In genomic region chr1:232951605-232952004, GRCh38 we compare ENCODE assay signal across 9 cellular contexts. TPM values are rescaled to one million over a fixed set of nuclear protein-coding genes. Genes with fewer than 3 reads are reported as not detected.
DNase-seq lines count a peak whose midpoint lies in the region; ATAC-seq and TF ChIP-seq lines count a peak whose summit lies in the region.
"Had no signal": no experiment of that assay in that cellular context is flagged by ENCODE, and none has a peak within 500 bp of the region (broad histone marks: within the 10 kb centered on the region; RNA-seq: fewer than 3 reads in every experiment).

No MANE protein-coding gene starts in this region.

- peaks cover 47% of the 10 kb centered on the region for H3K4me1 Mint-ChIP-seq in activated CD4-positive, alpha-beta T cell treated with anti-CD3 and anti-CD28 coated beads, Interleukin-2, amount 10 ng/mL, durations not matched to agents 7 days and 5 days
- peaks cover 33% of the 10 kb centered on the region for H3K4me1 Mint-ChIP-seq in activated CD8-positive, alpha-beta T cell treated with anti-CD3 and anti-CD28 coated beads for 36 hours (ENCODE audit: low read depth)
- H3K4me1 Mint-ChIP-seq in stimulated activated naive CD8-positive, alpha-beta T cell treated with anti-CD3 and anti-CD28 coated beads, Interleukin-15, amount 100 ng/mL, for 72 hours, result peaks cover 43% of the 10 kb centered on the region

- peaks cover 3% of the 10 kb centered on the region for H3K27me3 ChIP-seq in iPS-18a (ENCODE audit: control insufficient read depth, insufficient read depth, low read length)

- CTCF ChIA-PET in activated CD4-positive, alpha-beta T cell treated with anti-CD3 and anti-CD28 coated beads, Interleukin-2, amount 10 ng/mL, durations not matched to agents 7 days and 5 days (lab: Charles Lee), result interaction anchor here (0.6 to 1.3 kb wide), 5 partner anchors 11 to 732 kb away, joined by 3 to 6 read pairs (median 3); no protein-coding TSS in a partner anchor
- CTCF ChIA-PET in activated CD8-positive, alpha-beta T cell treated with anti-CD3 and anti-CD28 coated beads for 36 hours (lab: Charles Lee), result interaction anchor here (1.0 to 3.1 kb wide), 2 partner anchors 14 to 74 kb away, joined by 3 to 17 read pairs; no protein-coding TSS in a partner anchor

- H3K9me3 Mint-ChIP-seq in activated CD4-positive, alpha-beta T cell treated with anti-CD3 and anti-CD28 coated beads, Interleukin-2, amount 10 ng/mL, durations not matched to agents 7 days and 5 days, result peaks cover 5% of the 10 kb centered on the region
- H3K9me3 Mint-ChIP-seq in activated CD8-positive, alpha-beta T cell treated with anti-CD3 and anti-CD28 coated beads for 36 hours, result no peaks in the 10 kb centered on the region
- H3K9me3 Mint-ChIP-seq in stimulated activated naive CD8-positive, alpha-beta T cell treated with anti-CD3 and anti-CD28 coated beads, Interleukin-15, amount 100 ng/mL, for 72 hours, result no peaks in the 10 kb centered on the region

- intact Hi-C loops in activated CD8-positive, alpha-beta T cell treated with anti-CD3 and anti-CD28 coated beads for 36 hours (cut with micrococcal nuclease), result loop anchor here (10.0 kb wide), 1 partner anchor 317 kb away; the partner anchor contains the start of gene SIPA1L2

- H3K9me3 ChIP-seq in iPS-18a (ENCODE audit: control insufficient read depth, low read depth, low read length), result no peaks in the 10 kb centered on the region

- H3K27me3 Mint-ChIP-seq in activated CD4-positive, alpha-beta T cell treated with anti-CD3 and anti-CD28 coated beads, Interleukin-2, amount 10 ng/mL, durations not matched to agents 7 days and 5 days, result no peaks in the 10 kb centered on the region
- H3K27me3 Mint-ChIP-seq in activated CD8-positive, alpha-beta T cell treated with anti-CD3 and anti-CD28 coated beads for 36 hours, result no peaks in the 10 kb centered on the region
- H3K27me3 Mint-ChIP-seq in stimulated activated naive CD8-positive, alpha-beta T cell treated with anti-CD3 and anti-CD28 coated beads, Interleukin-15, amount 100 ng/mL, for 72 hours, result no peaks in the 10 kb centered on the region

- peak overlapping the region; percentile 94 for H3K4me3 ChIP-seq in iPS-18a (ENCODE audit: low read length)

- no peak overlapping the region for H3K27ac ChIP-seq in iPS-18a (ENCODE audit: low read length)

- no peak for DNase-seq in activated CD4-positive, alpha-beta T cell treated with anti-CD3 and anti-CD28 coated beads, Interleukin-2, amount 10 ng/mL, durations not matched to agents 7 days and 5 days
- no peak for DNase-seq in activated CD4-positive, alpha-beta T cell treated with anti-CD3 and anti-CD28 coated beads for 4 hours
- no peak for DNase-seq in activated CD8-positive, alpha-beta T cell treated with anti-CD3 and anti-CD28 coated beads for 36 hours
- no peak for DNase-seq in stimulated activated naive CD8-positive, alpha-beta T cell treated with anti-CD3 and anti-CD28 coated beads, Interleukin-15, amount 100 ng/mL, for 72 hours
- no peak for DNase-seq in stimulated activated CD4-positive, alpha-beta T cell treated with anti-CD3 and anti-CD28 coated beads, Interleukin-2, amount 100 ng/mL, for 48 hours
- DNase-seq in MV-4-11 (lab: John Stamatoyannopoulos, UW), result no peak
- DNase-seq: NCI-H1048 had no signal

- H3K36me3 Mint-ChIP-seq in activated CD4-positive, alpha-beta T cell treated with anti-CD3 and anti-CD28 coated beads, Interleukin-2, amount 10 ng/mL, durations not matched to agents 7 days and 5 days (ENCODE audit: low read depth), result peaks cover 31% of the 10 kb centered on the region
- H3K36me3 Mint-ChIP-seq in activated CD8-positive, alpha-beta T cell treated with anti-CD3 and anti-CD28 coated beads for 36 hours (ENCODE audit: low read depth), result peaks cover 7% of the 10 kb centered on the region

- TF ChIP-seq CTCF in activated CD8-positive, alpha-beta T cell treated with anti-CD3 and anti-CD28 coated beads for 36 hours (IDR thresholded peaks at IDR 0.05), result no peak

- H3K4me3 Mint-ChIP-seq in activated CD4-positive, alpha-beta T cell treated with anti-CD3 and anti-CD28 coated beads, Interleukin-2, amount 10 ng/mL, durations not matched to agents 7 days and 5 days, result peak overlapping the region; percentile 97
- H3K4me3 Mint-ChIP-seq in activated CD8-positive, alpha-beta T cell treated with anti-CD3 and anti-CD28 coated beads for 36 hours, result peak overlapping the region; percentile 96
- H3K4me3 Mint-ChIP-seq in stimulated activated naive CD8-positive, alpha-beta T cell treated with anti-CD3 and anti-CD28 coated beads, Interleukin-15, amount 100 ng/mL, for 72 hours, result peak overlapping the region; percentile 90 to 94

- peaks cover 20% of the 10 kb centered on the region for H3K4me1 ChIP-seq in iPS-18a (ENCODE audit: control insufficient read depth, low read depth, low read length)

- H3K9ac ChIP-seq in iPS-18a (ENCODE audit: low read length), result no peak overlapping the region

- POLR2A ChIA-PET in activated CD4-positive, alpha-beta T cell treated with anti-CD3 and anti-CD28 coated beads, Interleukin-2, amount 10 ng/mL, durations not matched to agents 7 days and 5 days (lab: Charles Lee), result interaction anchor here (1.5 kb wide), 1 partner anchor 28 kb away, joined by 6 read pairs; no protein-coding TSS in a partner anchor
- POLR2A ChIA-PET in activated CD8-positive, alpha-beta T cell treated with anti-CD3 and anti-CD28 coated beads for 36 hours (lab: Charles Lee), result no interaction called here

- H3K27ac Mint-ChIP-seq in activated CD4-positive, alpha-beta T cell treated with anti-CD3 and anti-CD28 coated beads, Interleukin-2, amount 10 ng/mL, durations not matched to agents 7 days and 5 days, result peak overlapping the region; percentile 94
- peak overlapping the region; percentile 95 for H3K27ac Mint-ChIP-seq in activated CD8-positive, alpha-beta T cell treated with anti-CD3 and anti-CD28 coated beads for 36 hours
- H3K27ac Mint-ChIP-seq in stimulated activated naive CD8-positive, alpha-beta T cell treated with anti-CD3 and anti-CD28 coated beads, Interleukin-15, amount 100 ng/mL, for 72 hours, result peak overlapping the region in 1 of 2 donors; percentile 96

- H3K36me3 ChIP-seq in iPS-18a (ENCODE audit: control insufficient read depth, low read depth, low read length), result peaks cover 10% of the 10 kb centered on the region

- ATAC-seq in activated CD8-positive, alpha-beta T cell treated with anti-CD3 and anti-CD28 coated beads for 36 hours, result no peak
- ATAC-seq in stimulated activated naive CD8-positive, alpha-beta T cell treated with anti-CD3 and anti-CD28 coated beads, Interleukin-15, amount 100 ng/mL, for 72 hours, result no peak
- ATAC-seq in HG03175 (IDR thresholded peaks at IDR 0.05; ENCODE audit: unreplicated experiment), result no peak

RNA-seq across cellular contexts. Expression of gene NTPCR, which starts 1.2 kb away (rescaled TPM):
- total RNA-seq in activated CD4-positive, alpha-beta T cell treated with anti-CD3 and anti-CD28 coated beads, Interleukin-2, amount 10 ng/mL, durations not matched to agents 7 days and 5 days, result 10 to 100 TPM; 36.9 to 45.8 TPM
- total RNA-seq in activated CD8-positive, alpha-beta T cell treated with anti-CD3 and anti-CD28 coated beads for 36 hours, result 10 to 100 TPM; 30.4 to 35.0 TPM
